Comparison of ENCODE assay signal across 16 cellular contexts in the genomic region with DNA sequence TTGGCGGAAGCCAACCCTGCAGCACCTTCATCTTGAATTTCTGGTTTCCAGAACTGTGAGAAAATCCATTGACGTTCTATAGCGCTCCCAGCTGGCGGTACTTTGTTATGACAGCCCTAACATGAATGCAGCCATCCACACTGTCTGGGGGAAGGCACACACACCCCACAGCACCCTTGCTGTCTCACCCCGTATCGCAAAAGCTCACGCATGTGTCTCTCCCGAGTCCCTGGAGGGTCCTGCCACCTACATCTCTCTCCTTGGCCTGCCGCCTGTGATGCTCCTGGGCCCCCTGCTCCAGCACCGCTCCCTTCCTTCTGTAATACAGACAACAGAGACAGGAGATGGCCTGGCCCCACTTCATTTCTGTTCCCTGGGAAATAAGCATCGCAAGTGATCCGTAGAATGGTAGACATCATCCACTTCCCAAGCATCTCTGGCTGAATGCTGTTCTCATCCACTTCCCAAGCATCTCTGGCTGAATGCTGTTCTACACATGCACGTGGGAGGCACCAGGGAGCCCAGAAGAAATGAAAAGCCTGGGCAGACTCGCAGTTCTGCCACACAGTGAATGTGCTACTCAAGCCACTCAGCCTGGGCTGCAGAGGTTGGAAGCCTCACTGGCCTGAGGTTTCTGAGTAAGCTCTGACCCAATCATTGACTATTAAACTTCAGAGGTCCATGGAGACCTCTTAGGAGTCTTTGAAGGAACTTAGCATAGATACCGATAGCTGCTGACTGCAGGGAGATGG. TPM values are rescaled to one million over a fixed set of nuclear protein-coding genes. Genes with fewer than 3 reads are reported as not detected.
DNase-seq lines count a peak whose midpoint lies in the region; ATAC-seq, FAIRE-seq and TF ChIP-seq lines count a peak whose summit lies in the region.
"Had no signal": no experiment of that assay in that cellular context is flagged by ENCODE, and none has a peak within 500 bp of the region (broad histone marks: within the 10 kb centered on the region; RNA-seq: fewer than 3 reads in every experiment).

No MANE protein-coding gene starts in this region.

- no TSS peak for BruUV-seq in GM12878 (replicated peaks; lab: Mats Ljungman, UMichigan)

- TF ChIP-seq EP300 in GM12878 (IDR thresholded peaks at IDR 0.05; ENCODE audit: borderline replicate concordance in 1 of 2, control insufficient read depth in 1 of 2, low read depth in 2 of 2, low read length in 2 of 2) = no peak

- WGBS in GM12878 (ENCODE audit: insufficient coverage, insufficient replicate concordance, low lambda C conversion rate, missing lambda C conversion rate) = 85% methylated on average over 15 of the region's 15 CpGs

- H3K9me3 Mint-ChIP-seq in GM23338 (peaks cover 78% of the 10 kb centered on the region), memory B cell (no peaks in the 10 kb centered on the region)

- H3K4me3 ChIP-seq in GM23338 = no peak overlapping the region
- no peak overlapping the region for H3K4me3 ChIP-seq in GM12878
- H3K4me3 ChIP-seq in uterus = no peak overlapping the region
- H3K4me3 ChIP-seq: prostate gland, testis had no signal

- H3K36me3 ChIP-seq in GM23338 (ENCODE audit: insufficient read depth) (no peaks in the 10 kb centered on the region), GM12878 (ENCODE audit: control insufficient read depth in 2 of 2, insufficient read depth in 2 of 2, low read length in 1 of 2) (peaks cover 2 to 3% of the 10 kb centered on the region in 2 experiments; a peak in 2 of 4 replicates), uterus (no peaks in the 10 kb centered on the region)
- H3K36me3 ChIP-seq: prostate gland had no signal

- H3K4me2 ChIP-seq in GM23338 (0 out of 2 replicates have a peak overlapping the region, but pooled peaks have one; percentile 38), GM12878 (ENCODE audit: control insufficient read depth, insufficient read depth) (no peak overlapping the region)

- no peaks in the 10 kb centered on the region; the same call in 1 of the 2 replicates for H3F3A ChIP-seq in GM23338 (replicated peaks; ENCODE audit: low read depth)

- CTCF ChIA-PET in GM10248 (lab: Yijun Ruan, JAX) = interaction anchor here (1.5 to 1.6 kb wide), 2 partner anchors 11 to 190 kb away, joined by 3 to 4 read pairs; no protein-coding TSS in a partner anchor
- CTCF ChIA-PET in GM12878 (lab: Yijun Ruan, JAX) = interaction anchor here (1.2 to 1.3 kb wide), 2 partner anchors 11 to 71 kb away, joined by 3 to 5 read pairs; no protein-coding TSS in a partner anchor

- RAD21 ChIA-PET in GM12878 (lab: Charles Lee; ENCODE audit: unreplicated experiment) = no interaction called here

- no peak overlapping the region for H3K27ac Mint-ChIP-seq in GM23338
- no peak overlapping the region for H3K27ac Mint-ChIP-seq in memory B cell

- TF ChIP-seq CTCF in GM10248 (IDR thresholded peaks at IDR 0.05; ENCODE audit: control extremely low read depth, extremely low read depth, low read depth, missing control alignments) (no peak), GM23338 (conservative IDR thresholded peaks at IDR 0.05; ENCODE audit: low read depth in 2 of 2) (peak; percentile 43 to 46), GM12878 (IDR thresholded peaks at IDR 0.05 in 2 of 3, conservative IDR thresholded peaks at IDR 0.05 in 1 of 3; ENCODE audit: control insufficient read depth in 2 of 3, extremely low read depth in 1 of 3, insufficient read depth in 1 of 3, low read depth in 3 of 3, low read length in 3 of 3) (peak in 2 of 3 experiments; percentile 26 to 29; a peak in 3 of 6 replicates), uterus (IDR thresholded peaks at IDR 0.05) (no peak)

- ATAC-seq in GM23338 (peak; percentile 17; the same call in 1 of the 3 replicates), GM12878 (no peak), memory B cell (ENCODE audit: low read depth) (peak; percentile 22)

- H3K27me3 Mint-ChIP-seq in GM23338 (ENCODE audit: insufficient read depth, low read depth, poor library complexity) = peaks cover 18% of the 10 kb centered on the region
- no peaks in the 10 kb centered on the region for H3K27me3 Mint-ChIP-seq in memory B cell

- H3K36me3 Mint-ChIP-seq in GM23338 (ENCODE audit: low read depth) (peaks cover 63% of the 10 kb centered on the region), memory B cell (peaks cover 8% of the 10 kb centered on the region)

- H4K20me1 ChIP-seq in GM23338 (replicated peaks; ENCODE audit: insufficient read depth) = no peaks in the 10 kb centered on the region; the same call in 1 of the 2 replicates
- H4K20me1 ChIP-seq in GM12878 (ENCODE audit: control insufficient read depth, insufficient read depth) = no peaks in the 10 kb centered on the region

- TF ChIP-seq POLR2A in GM12878 (IDR thresholded peaks at IDR 0.05; ENCODE audit: low read depth, low read length) (no peak), uterus (IDR thresholded peaks at IDR 0.05) (no peak)

- H2AFZ ChIP-seq in GM23338 (no peak overlapping the region), GM12878 (ENCODE audit: control insufficient read depth, low read depth, low read length) (no peak overlapping the region)

- in situ Hi-C loops in GM12878 (cut with MboI) = no loop called here

- H3K27ac ChIP-seq in GM23338 (ENCODE audit: low read depth) = no peak overlapping the region
- no peak overlapping the region for H3K27ac ChIP-seq in GM12878 (ENCODE audit: control insufficient read depth, insufficient read depth)
- H3K27ac ChIP-seq in uterus = no peak overlapping the region
- H3K27ac ChIP-seq: prostate gland had no signal

- H3K79me2 ChIP-seq in GM23338 (replicated peaks; ENCODE audit: insufficient read depth) = no peaks in the 10 kb centered on the region
- H3K79me2 ChIP-seq in GM12878 (ENCODE audit: control insufficient read depth, insufficient read depth, low read length) = no peaks in the 10 kb centered on the region

- no peak overlapping the region for H3K9ac ChIP-seq in GM12878 (ENCODE audit: control insufficient read depth, insufficient read depth, low read length)

- DNase-seq in GM10248 (ENCODE audit: extremely low spot score) (peak; percentile 15), GM23338 (ENCODE audit: low spot score) (peak; percentile 56), GM12878 (ENCODE audit: low read depth, low spot score) (no peak), memory B cell (ENCODE audit: low spot score in 2 of 2) (no peak), NCI-H187 (lab: John Stamatoyannopoulos, UW) (no peak), uterus (no peak), NCI-H1092 (lab: John Stamatoyannopoulos, UW) (no peak)
- DNase-seq: cerebellar nuclear complex, islet precursor cell, NCI-H1417 treated with DMSO at 0.1 percent for 48 hours, NCI-H446 had no signal

- SMC1A ChIA-PET in GM12878 (lab: Charles Lee; ENCODE audit: uncharacterized antibody, unreplicated experiment) = no interaction called here

- no peak for FAIRE-seq in GM12878 (lab: Jason Lieb, UNC)
- FAIRE-seq: endothelial cell of umbilical vein had no signal

- H3K4me3 Mint-ChIP-seq in GM23338 (no peak overlapping the region; the same call in 2 of the 3 replicates), memory B cell (no peak overlapping the region)
- H3K4me3 Mint-ChIP-seq: CD14-positive monocyte had no signal

- H3K27me3 ChIP-seq in GM23338 (ENCODE audit: insufficient read depth) = no peaks in the 10 kb centered on the region; the same call in 1 of the 2 replicates
- no peaks in the 10 kb centered on the region for H3K27me3 ChIP-seq in GM12878 (replicated peaks in 1 of 2; ENCODE audit: control insufficient read depth in 2 of 2, insufficient read depth in 2 of 2, low read length in 1 of 2)
- no peaks in the 10 kb centered on the region for H3K27me3 ChIP-seq in uterus
- H3K27me3 ChIP-seq: testis had no signal

- H3K9me2 ChIP-seq in GM23338 (ENCODE audit: insufficient read depth) = no peaks in the 10 kb centered on the region

- H3K4me1 ChIP-seq in GM23338 (ENCODE audit: insufficient read depth) (peaks cover 6% of the 10 kb centered on the region; the same call in 1 of the 2 replicates), GM12878 (ENCODE audit: control insufficient read depth, insufficient read depth, low read length) (no peaks in the 10 kb centered on the region), uterus (no peaks in the 10 kb centered on the region)
- H3K4me1 ChIP-seq: prostate gland had no signal

- H3K4me1 Mint-ChIP-seq in GM23338 (no peaks in the 10 kb centered on the region; the same call in 2 of the 3 replicates), memory B cell (peaks cover 14% of the 10 kb centered on the region)

- POLR2A ChIA-PET in GM10248 (lab: Yijun Ruan, JAX) (no interaction called here), GM12878 (lab: Charles Lee) (no interaction called here)

- TF ChIP-seq RAD21 in GM12878 (IDR thresholded peaks at IDR 0.05; ENCODE audit: insufficient read depth, low read depth, low read length) = no peak

- H3K9me3 ChIP-seq in GM12878 (replicated peaks; ENCODE audit: control insufficient read depth, insufficient read depth, low read length) (no peaks in the 10 kb centered on the region), uterus (no peaks in the 10 kb centered on the region)
- H3K9me3 ChIP-seq: prostate gland, testis had no signal

- intact Hi-C loops in GM12878 (cut with micrococcal nuclease; ENCODE audit: unreplicated experiment) (no loop called here), uterus (cut with DNase I; ENCODE audit: low total_unique reads) (no loop called here)

RNA-seq across cellular contexts. Expression of a gene that starts 29.6 kb away (rescaled TPM):
- total RNA-seq in GM23338 (2014; rRNA removed; shearing (Covaris generic)) = 208 and 223 TPM in 2 replicates
- 47.1 and 48.9 TPM in 2 replicates for polyA plus RNA-seq in GM23338 (2016; fragmentation: Nextera tagmentation; extraction: Ambion mirVana)
- total RNA-seq in GM12878 (2013; cell fraction: nucleolus; rRNA removed) = 21.7 and 25.6 TPM in 2 replicates
- 7.7 and 12.0 TPM in 2 replicates for total RNA-seq in GM12878 (2014; rRNA removed)
- total RNA-seq in GM12878 (2014; rRNA removed; fragmentation: Illumina TruSeq; extraction: Trizol) = 4.7 and 6.2 TPM in 2 replicates
- 79.8 and 88.5 TPM in 2 replicates for total RNA-seq in GM12878 (2021)
- polyA plus RNA-seq in GM12878 (2011; ENCODE audit: low read depth) = 7.1 TPM
- polyA plus RNA-seq in GM12878 (2011; rRNA removed) = 3.4 and 9.3 TPM in 2 replicates
- polyA plus RNA-seq in GM12878 (2011; cell fraction: cytosol; rRNA removed) = 18.3 and 23.2 TPM in 2 replicates
- 35.8 and 58.4 TPM in 2 replicates for polyA plus RNA-seq in GM12878 (2011; cell fraction: nucleus; rRNA removed)
- polyA plus RNA-seq in GM12878 (2012) = 28.6 and 36.3 TPM in 2 replicates
- 2.0 and 6.8 TPM in 2 replicates for polyA plus RNA-seq in GM12878 (2014; fragmentation: Illumina TruSeq; extraction: Trizol)
- under 1 TPM; 0.11 to 0.16 TPM for polyA plus RNA-seq in GM12878 (2014; fragmentation: Nextera tagmentation; extraction: Ambion mirVana)
- polyA plus RNA-seq in GM12878 (2014; rRNA removed) = 36.9 and 47.0 TPM in 2 replicates
- polyA plus RNA-seq in GM12878 (2016; fragmentation: Nextera tagmentation; extraction: Ambion mirVana) = 10 to 100 TPM; 21.8 to 22.1 TPM
- 19.7 and 22.3 TPM in 2 replicates for polyA minus RNA-seq in GM12878 (2011; rRNA and poly(A)+ RNA removed)
- 18.9 and 25.0 TPM in 2 replicates for polyA minus RNA-seq in GM12878 (2011; cell fraction: cytosol; rRNA and poly(A)+ RNA removed)
- polyA minus RNA-seq in GM12878 (2011; cell fraction: nucleus; rRNA and poly(A)+ RNA removed) = 9.1 and 13.6 TPM in 2 replicates
- 10 to 100 TPM; 27.9 to 88.4 (median 51.7) TPM for total RNA-seq in uterus

RNA-seq across cellular contexts. Expression of a gene that starts 33.5 kb away (rescaled TPM):
- total RNA-seq in GM23338 (2014; rRNA removed; shearing (Covaris generic)) = not detected in 2 replicates
- polyA plus RNA-seq in GM23338 (2016; fragmentation: Nextera tagmentation; extraction: Ambion mirVana) (not detected in 2 replicates), GM12878 (2011; rRNA removed) (not detected in 2 replicates), GM12878 (2014; fragmentation: Illumina TruSeq; extraction: Trizol) (not detected in 2 replicates), GM12878 (2014; fragmentation: Nextera tagmentation; extraction: Ambion mirVana) (not detected), GM12878 (2014; rRNA removed) (0.01 TPM in 1 of 2 replicates, not detected in the other), GM12878 (2016; fragmentation: Nextera tagmentation; extraction: Ambion mirVana) (not detected)
- not detected in 2 replicates for total RNA-seq in GM12878 (2013; cell fraction: nucleolus; rRNA removed)
- total RNA-seq in GM12878 (2014; rRNA removed) (not detected in 2 replicates), GM12878 (2014; rRNA removed; fragmentation: Illumina TruSeq; extraction: Trizol) (not detected in 2 replicates), GM12878 (2021) (not detected in 2 replicates), uterus (under 1 TPM in 1 of 4 donors, not detected in 3; 0.28 TPM)
- polyA plus RNA-seq in GM12878 (2011; ENCODE audit: low read depth) = not detected
- not detected in 2 replicates for polyA plus RNA-seq in GM12878 (2011; cell fraction: cytosol; rRNA removed)
- 0.03 TPM in 1 of 2 replicates, not detected in the other for polyA plus RNA-seq in GM12878 (2011; cell fraction: nucleus; rRNA removed)
- polyA plus RNA-seq in GM12878 (2012) = not detected in 2 replicates
- not detected in 2 replicates for polyA minus RNA-seq in GM12878 (2011; rRNA and poly(A)+ RNA removed)
- not detected in 2 replicates for polyA minus RNA-seq in GM12878 (2011; cell fraction: cytosol; rRNA and poly(A)+ RNA removed)
- not detected in 2 replicates for polyA minus RNA-seq in GM12878 (2011; cell fraction: nucleus; rRNA and poly(A)+ RNA removed)
- total RNA-seq: endothelial cell of umbilical vein had no signal
- polyA plus RNA-seq: adipose tissue, CD14-positive monocyte, endothelial cell of umbilical vein had no signal

RNA-seq across cellular contexts. Expression of a gene that starts 49.8 kb away (rescaled TPM):
- total RNA-seq in GM23338 (2014; rRNA removed; shearing (Covaris generic)) = 233 and 234 TPM in 2 replicates
- polyA plus RNA-seq in GM23338 (2016; fragmentation: Nextera tagmentation; extraction: Ambion mirVana) (73.1 and 75.2 TPM in 2 replicates), GM12878 (2011; rRNA removed) (54.9 and 140 TPM in 2 replicates), GM12878 (2014; fragmentation: Illumina TruSeq; extraction: Trizol) (50.9 and 141 TPM in 2 replicates), GM12878 (2014; fragmentation: Nextera tagmentation; extraction: Ambion mirVana) (1 to 10 TPM; 3.0 to 8.3 TPM), GM12878 (2014; rRNA removed) (284 and 360 TPM in 2 replicates), GM12878 (2016; fragmentation: Nextera tagmentation; extraction: Ambion mirVana) (10 to 100 TPM; 46.2 to 48.9 TPM)
- 46.0 and 50.9 TPM in 2 replicates for total RNA-seq in GM12878 (2013; cell fraction: nucleolus; rRNA removed)
- total RNA-seq in GM12878 (2014; rRNA removed) (204 and 228 TPM in 2 replicates), GM12878 (2014; rRNA removed; fragmentation: Illumina TruSeq; extraction: Trizol) (112 and 121 TPM in 2 replicates), GM12878 (2021) (308 and 338 TPM in 2 replicates), uterus (100 to 1,000 TPM in 1 of 4 donors, 10 to 100 TPM in 2, 1 to 10 TPM in 1; 10.0 to 165 (median 58.1) TPM)
- 59.4 TPM for polyA plus RNA-seq in GM12878 (2011; ENCODE audit: low read depth)
- 239 and 270 TPM in 2 replicates for polyA plus RNA-seq in GM12878 (2011; cell fraction: cytosol; rRNA removed)
- 425 and 604 TPM in 2 replicates for polyA plus RNA-seq in GM12878 (2011; cell fraction: nucleus; rRNA removed)
- polyA plus RNA-seq in GM12878 (2012) = 148 and 173 TPM in 2 replicates
- 61.6 and 111 TPM in 2 replicates for polyA minus RNA-seq in GM12878 (2011; rRNA and poly(A)+ RNA removed)
- 60.9 and 65.2 TPM in 2 replicates for polyA minus RNA-seq in GM12878 (2011; cell fraction: cytosol; rRNA and poly(A)+ RNA removed)
- polyA minus RNA-seq in GM12878 (2011; cell fraction: nucleus; rRNA and poly(A)+ RNA removed) = 63.1 and 102 TPM in 2 replicates

RNA-seq across cellular contexts. Expression of a gene that starts 54.2 kb away (rescaled TPM):
- not detected in 2 replicates for total RNA-seq in GM23338 (2014; rRNA removed; shearing (Covaris generic))
- polyA plus RNA-seq in GM23338 (2016; fragmentation: Nextera tagmentation; extraction: Ambion mirVana) = not detected in 2 replicates
- total RNA-seq in GM12878 (2013; cell fraction: nucleolus; rRNA removed) = not detected in 2 replicates
- total RNA-seq in GM12878 (2014; rRNA removed) = 0.22 TPM in 1 of 2 replicates, not detected in the other
- not detected in 2 replicates for total RNA-seq in GM12878 (2014; rRNA removed; fragmentation: Illumina TruSeq; extraction: Trizol)
- total RNA-seq in GM12878 (2021) = not detected in 2 replicates
- not detected for polyA plus RNA-seq in GM12878 (2011; ENCODE audit: low read depth)
- 0.19 TPM in 1 of 2 replicates, not detected in the other for polyA plus RNA-seq in GM12878 (2011; rRNA removed)
- polyA plus RNA-seq in GM12878 (2011; cell fraction: cytosol; rRNA removed) = 0.12 TPM in 1 of 2 replicates, not detected in the other
- not detected in 2 replicates for polyA plus RNA-seq in GM12878 (2011; cell fraction: nucleus; rRNA removed)
- 0.15 TPM in 1 of 2 replicates, not detected in the other for polyA plus RNA-seq in GM12878 (2012)
- polyA plus RNA-seq in GM12878 (2014; fragmentation: Illumina TruSeq; extraction: Trizol) = not detected in 2 replicates
- polyA plus RNA-seq in GM12878 (2014; fragmentation: Nextera tagmentation; extraction: Ambion mirVana) = under 1 TPM in 1 of 2 experiments, not detected in 1; 0.18 TPM
- polyA plus RNA-seq in GM12878 (2014; rRNA removed) = not detected in 2 replicates
- polyA plus RNA-seq in GM12878 (2016; fragmentation: Nextera tagmentation; extraction: Ambion mirVana) = not detected
- polyA minus RNA-seq in GM12878 (2011; rRNA and poly(A)+ RNA removed) = not detected in 2 replicates
- not detected in 2 replicates for polyA minus RNA-seq in GM12878 (2011; cell fraction: cytosol; rRNA and poly(A)+ RNA removed)
- polyA minus RNA-seq in GM12878 (2011; cell fraction: nucleus; rRNA and poly(A)+ RNA removed) = not detected in 2 replicates
- not detected for total RNA-seq in uterus
- total RNA-seq: endothelial cell of umbilical vein had no signal
- polyA plus RNA-seq: adipose tissue, endothelial cell of umbilical vein had no signal

RNA-seq across cellular contexts. Expression of a gene that starts 56.7 kb away (rescaled TPM):
- 8.2 and 12.0 TPM in 2 replicates for total RNA-seq in GM23338 (2014; rRNA removed; shearing (Covaris generic))
- polyA plus RNA-seq in GM23338 (2016; fragmentation: Nextera tagmentation; extraction: Ambion mirVana) (17.6 and 19.9 TPM in 2 replicates), GM12878 (2011; rRNA removed) (7.8 and 16.4 TPM in 2 replicates), GM12878 (2014; fragmentation: Illumina TruSeq; extraction: Trizol) (7.7 and 19.2 TPM in 2 replicates), GM12878 (2014; fragmentation: Nextera tagmentation; extraction: Ambion mirVana) (under 1 TPM; 0.04 to 0.14 TPM), GM12878 (2014; rRNA removed) (35.9 and 39.9 TPM in 2 replicates), GM12878 (2016; fragmentation: Nextera tagmentation; extraction: Ambion mirVana) (10 to 100 TPM; 20.4 to 25.7 TPM)
- total RNA-seq in GM12878 (2013; cell fraction: nucleolus; rRNA removed) = 8.3 and 8.6 TPM in 2 replicates
- total RNA-seq in GM12878 (2014; rRNA removed) (19.2 and 22.5 TPM in 2 replicates), GM12878 (2014; rRNA removed; fragmentation: Illumina TruSeq; extraction: Trizol) (11.9 and 12.7 TPM in 2 replicates), GM12878 (2021) (33.1 and 34.2 TPM in 2 replicates), uterus (10 to 100 TPM in 1 of 4 donors, 1 to 10 TPM in 3; 2.9 to 25.0 (median 6.7) TPM)
- 5.6 TPM for polyA plus RNA-seq in GM12878 (2011; ENCODE audit: low read depth)
- 17.5 and 27.2 TPM in 2 replicates for polyA plus RNA-seq in GM12878 (2011; cell fraction: cytosol; rRNA removed)
- polyA plus RNA-seq in GM12878 (2011; cell fraction: nucleus; rRNA removed) = 38.1 and 48.1 TPM in 2 replicates
- 27.7 and 32.6 TPM in 2 replicates for polyA plus RNA-seq in GM12878 (2012)
- 3.4 and 7.2 TPM in 2 replicates for polyA minus RNA-seq in GM12878 (2011; rRNA and poly(A)+ RNA removed)
- polyA minus RNA-seq in GM12878 (2011; cell fraction: cytosol; rRNA and poly(A)+ RNA removed) = 5.5 and 7.0 TPM in 2 replicates
- polyA minus RNA-seq in GM12878 (2011; cell fraction: nucleus; rRNA and poly(A)+ RNA removed) = 6.4 and 14.4 TPM in 2 replicates

Comparison
In these comparisons a context has a peak if more than half of its experiments do, and no peak if none do; other contexts are left out.
1. DNase-seq: peak in GM10248 (single experiment) and GM23338 (single experiment); none in GM12878 (single experiment), memory B cell (0 of 2), NCI-H187 (0 of 2), uterus (0 of 2) and NCI-H1092 (single experiment).
2. CTCF ChIP-seq: peak in GM23338 (2 of 2) and GM12878 (2 of 3); none in GM10248 (single experiment) and uterus (0 of 4).